In the genomic region with DNA sequence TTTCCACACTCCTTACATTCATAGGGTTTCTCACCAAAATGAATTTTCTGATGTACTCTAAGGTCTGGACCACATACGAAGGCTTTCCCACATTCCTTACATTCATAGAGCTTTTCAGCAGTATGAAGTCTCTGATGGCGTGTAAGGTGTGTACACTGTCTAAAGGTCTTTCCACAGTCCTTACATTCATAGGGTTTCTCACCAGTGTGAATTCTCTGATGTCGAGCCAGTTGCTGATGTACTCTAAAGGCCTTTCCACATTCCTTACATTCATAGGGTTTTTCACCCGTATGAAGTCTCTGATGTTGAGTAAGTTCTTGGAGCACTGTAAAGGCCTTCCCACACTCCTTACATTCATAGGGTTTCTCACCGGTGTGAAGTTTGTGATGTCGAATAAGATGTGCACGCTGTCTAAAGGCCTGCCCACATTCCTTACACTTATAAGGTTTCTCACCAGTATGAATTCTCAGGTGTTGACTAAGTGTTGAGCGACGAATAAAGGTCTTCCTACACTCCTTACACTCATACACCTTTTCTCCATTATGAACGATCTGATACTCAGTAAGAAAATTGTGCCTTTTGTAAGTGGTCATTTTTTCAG, we compare ENCODE assay signal across 33 cellular contexts.
"Had no signal": no experiment of that assay in that cellular context is flagged by ENCODE, and none has a peak within 500 bp of the region (broad histone marks: within the 10 kb centered on the region; RNA-seq: fewer than 3 reads in every experiment).

No MANE protein-coding gene starts in this region.

- H3K27ac Mint-ChIP-seq: activated CD4-positive, alpha-beta T cell treated with anti-CD3 and anti-CD28 coated beads for 36 hours; activated CD4-positive, alpha-beta T cell treated with anti-CD3 and anti-CD28 coated beads, Interleukin-2, amount 10 ng/mL, durations not matched to agents 7 days and 5 days; activated CD8-positive, alpha-beta memory T cell treated with anti-CD3 and anti-CD28 coated beads, Interleukin-2, amount 10 ng/mL, durations not matched to agents 7 days and 5 days; activated naive CD8-positive, alpha-beta T cell treated with anti-CD3 and anti-CD28 coated beads for 36 hours; T-helper 1 cell treated with Interleukin-12 subunit alpha and Interleukin-12 subunit beta and Interleukin-4 antibody, amounts not matched to agents 30 μg/mL and 1 μg/mL, for 36 hours; T-helper 2 cell treated with Interferon-gamma antibody and Interleukin-4, amounts not matched to agents 5 μg/mL and 100 μg/mL, for 36 hours; WTC11 had no signal

- H3K4me3 ChIP-seq: ascending aorta, cardiac muscle cell, Peyer's patch, SJSA1 had no signal

- H3K27me3 Mint-ChIP-seq: activated CD4-positive, alpha-beta T cell treated with anti-CD3 and anti-CD28 coated beads for 36 hours; activated CD4-positive, alpha-beta T cell treated with anti-CD3 and anti-CD28 coated beads, Interleukin-2, amount 10 ng/mL, durations not matched to agents 7 days and 5 days; activated CD8-positive, alpha-beta memory T cell treated with anti-CD3 and anti-CD28 coated beads, Interleukin-2, amount 10 ng/mL, durations not matched to agents 7 days and 5 days; activated naive CD8-positive, alpha-beta T cell treated with anti-CD3 and anti-CD28 coated beads for 36 hours; central memory CD8-positive, alpha-beta T cell had no signal

- H3K4me3 Mint-ChIP-seq: activated CD4-positive, alpha-beta T cell treated with anti-CD3 and anti-CD28 coated beads for 36 hours; activated CD4-positive, alpha-beta T cell treated with anti-CD3 and anti-CD28 coated beads, Interleukin-2, amount 10 ng/mL, durations not matched to agents 7 days and 5 days; activated CD8-positive, alpha-beta memory T cell treated with anti-CD3 and anti-CD28 coated beads, Interleukin-2, amount 10 ng/mL, durations not matched to agents 7 days and 5 days; activated naive CD8-positive, alpha-beta T cell treated with anti-CD3 and anti-CD28 coated beads for 36 hours; central memory CD8-positive, alpha-beta T cell; T-helper 1 cell treated with Interleukin-12 subunit alpha and Interleukin-12 subunit beta and Interleukin-4 antibody, amounts not matched to agents 30 μg/mL and 1 μg/mL, for 36 hours; T-helper 2 cell treated with Interferon-gamma antibody and Interleukin-4, amounts not matched to agents 5 μg/mL and 100 μg/mL, for 36 hours; WTC11 had no signal

- H3K4me2 ChIP-seq: SK-N-SH had no signal

- DNase-seq: activated CD4-positive, alpha-beta T cell treated with anti-CD3 and anti-CD28 coated beads for 36 hours; activated CD4-positive, alpha-beta T cell treated with anti-CD3 and anti-CD28 coated beads, Interleukin-2, amount 10 ng/mL, durations not matched to agents 7 days and 5 days; activated CD4-positive, alpha-beta T cell treated with anti-CD3 and anti-CD28 coated beads, Interleukin-2, amount 50 U/mL, for 48 hours; activated CD8-positive, alpha-beta memory T cell treated with anti-CD3 and anti-CD28 coated beads, Interleukin-2, amount 10 ng/mL, durations not matched to agents 7 days and 5 days; activated CD8-positive, alpha-beta memory T cell treated with anti-CD3 and anti-CD28 coated beads, Interleukin-2, amount 50 U/mL, for 48 hours; activated effector memory CD4-positive, alpha-beta T cell treated with anti-CD3 and anti-CD28 coated beads, Interleukin-2, amount 50 U/mL, for 16 hours; activated naive CD4-positive, alpha-beta T cell; activated naive CD4-positive, alpha-beta T cell treated with anti-CD3 and anti-CD28 coated beads, Interleukin-2, amount 50 U/mL, for 16 hours; activated naive CD8-positive, alpha-beta T cell treated with anti-CD3 and anti-CD28 coated beads for 36 hours; activated T-cell treated with anti-CD3 and anti-CD28 coated beads, Interleukin-2, amount 50 U/mL, for 48 hours; amygdala; MM.1S; MV-4-11; NCI-H1092; NCI-H1436 treated with DMSO at 0.1 percent for 48 hours; NCI-H1694 treated with DMSO at 0.1 percent for 48 hours; NCI-H2029; NCI-H345; NCI-H524 treated with DMSO at 0.1 percent for 48 hours; NCI-H748 treated with DMSO at 0.1 percent for 48 hours; NK-92 treated with Interleukin-12 subunit alpha and Interleukin-12 subunit beta, amount 100 ng/mL, for 24 hours; PC-3; Peyer's patch; RPMI8226; SHP77 treated with DMSO at 0.1 percent for 48 hours; SK-N-SH had no signal

- H3K27ac ChIP-seq: ascending aorta, cardiac muscle cell, Peyer's patch, SJSA1 had no signal

- H3K4me1 ChIP-seq: ascending aorta, Peyer's patch, SJSA1 had no signal

- H3K4me1 Mint-ChIP-seq: activated CD4-positive, alpha-beta T cell treated with anti-CD3 and anti-CD28 coated beads for 36 hours; activated CD4-positive, alpha-beta T cell treated with anti-CD3 and anti-CD28 coated beads, Interleukin-2, amount 10 ng/mL, durations not matched to agents 7 days and 5 days; activated CD8-positive, alpha-beta memory T cell treated with anti-CD3 and anti-CD28 coated beads, Interleukin-2, amount 10 ng/mL, durations not matched to agents 7 days and 5 days; activated naive CD8-positive, alpha-beta T cell treated with anti-CD3 and anti-CD28 coated beads for 36 hours; central memory CD8-positive, alpha-beta T cell; WTC11 had no signal

- H3K36me3 ChIP-seq: cardiac muscle cell, SJSA1 had no signal

- H3K9ac ChIP-seq: SK-N-SH had no signal

- H3K27me3 ChIP-seq: ascending aorta, cardiac muscle cell, Peyer's patch, SJSA1 had no signal
